ENCODE assay signal across 1 cellular context in the genomic region with DNA sequence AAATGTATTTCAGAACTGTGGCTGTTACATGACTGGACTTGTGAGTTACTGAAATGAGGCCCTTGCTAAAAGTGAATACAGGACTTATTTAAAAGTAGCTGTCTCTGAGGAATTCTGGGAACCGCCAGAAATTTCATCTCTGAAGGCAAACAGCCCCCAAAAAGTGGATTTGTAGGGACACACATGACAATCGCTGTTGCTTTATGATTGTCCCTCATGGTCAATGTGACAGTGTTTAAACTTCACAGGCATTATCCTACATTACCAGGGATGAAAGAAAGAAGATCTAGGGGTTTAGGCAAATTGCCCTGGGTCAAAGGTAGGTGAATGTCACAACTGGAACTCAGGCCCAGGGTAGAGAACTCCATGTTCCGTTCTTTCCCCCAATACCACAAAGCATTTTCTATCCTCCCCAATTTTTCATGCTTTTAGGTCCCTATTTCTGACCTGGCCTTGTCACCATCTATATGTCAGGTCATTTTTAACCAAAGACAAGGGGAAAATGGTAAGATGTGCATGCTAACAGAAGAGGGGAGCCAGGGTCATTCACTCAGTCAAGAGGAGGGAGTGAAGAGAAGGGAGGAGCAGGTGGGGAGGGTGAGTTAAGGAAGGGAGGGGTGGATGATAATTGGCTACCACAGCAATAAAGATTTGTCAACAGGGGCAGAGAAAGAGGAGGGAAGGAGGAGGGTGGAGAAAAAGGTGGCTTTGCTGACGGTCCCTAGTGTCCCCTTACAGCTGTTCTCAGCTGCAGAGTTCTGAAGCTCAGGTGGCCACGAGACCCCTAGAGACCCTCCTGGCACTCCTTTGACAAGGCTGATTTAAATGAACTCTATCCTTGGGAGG.
TF ChIP-seq lines count a peak whose summit lies in the region.

No MANE protein-coding gene starts in this region.

TF ChIP-seq in HEK293, 187 proteins besides CTCF, POLR2A, EP300 and RAD21 (continued from another document):
- TF ChIP-seq ZNF302 (tag by site-specific recombination; IDR thresholded peaks at IDR 0.05; ENCODE audit: low read depth) (no peak), KLF16 (tag by site-specific recombination; IDR thresholded peaks at IDR 0.05) (no peak), ZNF747 (tag by site-specific recombination; IDR thresholded peaks at IDR 0.05) (no peak), ZNF311 (tag by site-specific recombination; IDR thresholded peaks at IDR 0.05; ENCODE audit: borderline replicate concordance) (no peak), ZBTB48 (tag by site-specific recombination; IDR thresholded peaks at IDR 0.05) (peak; percentile 88), ZXDB (tag by site-specific recombination; IDR thresholded peaks at IDR 0.05) (no peak), ZNF394 (tag by site-specific recombination; IDR thresholded peaks at IDR 0.05; ENCODE audit: borderline replicate concordance) (no peak), PRDM1 (tag by site-specific recombination; IDR thresholded peaks at IDR 0.05) (no peak), SETDB1 (IDR thresholded peaks at IDR 0.05; ENCODE audit: insufficient read length, low read length) (no peak), WT1 (tag by site-specific recombination; IDR thresholded peaks at IDR 0.05) (peak; percentile 93), TRIM28 (IDR thresholded peaks at IDR 0.05; ENCODE audit: borderline replicate concordance, low read length) (0 out of 2 replicates have a peak, but pooled peaks have one; percentile 16), ZBTB17 (tag by site-specific recombination; IDR thresholded peaks at IDR 0.05) (no peak)
- TF ChIP-seq, protein P1, sequence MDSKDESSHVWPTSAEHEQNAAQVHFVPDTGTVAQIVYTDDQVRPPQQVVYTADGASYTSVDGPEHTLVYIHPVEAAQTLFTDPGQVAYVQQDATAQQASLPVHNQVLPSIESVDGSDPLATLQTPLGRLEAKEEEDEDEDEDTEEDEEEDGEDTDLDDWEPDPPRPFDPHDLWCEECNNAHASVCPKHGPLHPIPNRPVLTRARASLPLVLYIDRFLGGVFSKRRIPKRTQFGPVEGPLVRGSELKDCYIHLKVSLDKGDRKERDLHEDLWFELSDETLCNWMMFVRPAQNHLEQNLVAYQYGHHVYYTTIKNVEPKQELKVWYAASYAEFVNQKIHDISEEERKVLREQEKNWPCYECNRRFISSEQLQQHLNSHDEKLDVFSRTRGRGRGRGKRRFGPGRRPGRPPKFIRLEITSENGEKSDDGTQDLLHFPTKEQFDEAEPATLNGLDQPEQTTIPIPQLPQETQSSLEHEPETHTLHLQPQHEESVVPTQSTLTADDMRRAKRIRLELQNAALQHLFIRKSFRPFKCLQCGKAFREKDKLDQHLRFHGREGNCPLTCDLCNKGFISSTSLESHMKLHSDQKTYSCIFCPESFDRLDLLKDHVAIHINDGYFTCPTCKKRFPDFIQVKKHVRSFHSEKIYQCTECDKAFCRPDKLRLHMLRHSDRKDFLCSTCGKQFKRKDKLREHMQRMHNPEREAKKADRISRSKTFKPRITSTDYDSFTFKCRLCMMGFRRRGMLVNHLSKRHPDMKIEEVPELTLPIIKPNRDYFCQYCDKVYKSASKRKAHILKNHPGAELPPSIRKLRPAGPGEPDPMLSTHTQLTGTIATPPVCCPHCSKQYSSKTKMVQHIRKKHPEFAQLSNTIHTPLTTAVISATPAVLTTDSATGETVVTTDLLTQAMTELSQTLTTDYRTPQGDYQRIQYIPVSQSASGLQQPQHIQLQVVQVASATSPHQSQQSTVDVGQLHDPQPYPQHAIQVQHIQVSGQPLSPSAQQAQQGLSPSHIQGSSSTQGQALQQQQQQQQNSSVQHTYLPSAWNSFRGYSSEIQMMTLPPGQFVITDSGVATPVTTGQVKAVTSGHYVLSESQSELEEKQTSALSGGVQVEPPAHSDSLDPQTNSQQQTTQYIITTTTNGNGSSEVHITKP (tag by site-specific recombination; IDR thresholded peaks at IDR 0.05) = 0 out of 2 replicates have a peak, but pooled peaks have one; percentile 19
